ENCODE assay signal across 20 cellular contexts in the genomic region with DNA sequence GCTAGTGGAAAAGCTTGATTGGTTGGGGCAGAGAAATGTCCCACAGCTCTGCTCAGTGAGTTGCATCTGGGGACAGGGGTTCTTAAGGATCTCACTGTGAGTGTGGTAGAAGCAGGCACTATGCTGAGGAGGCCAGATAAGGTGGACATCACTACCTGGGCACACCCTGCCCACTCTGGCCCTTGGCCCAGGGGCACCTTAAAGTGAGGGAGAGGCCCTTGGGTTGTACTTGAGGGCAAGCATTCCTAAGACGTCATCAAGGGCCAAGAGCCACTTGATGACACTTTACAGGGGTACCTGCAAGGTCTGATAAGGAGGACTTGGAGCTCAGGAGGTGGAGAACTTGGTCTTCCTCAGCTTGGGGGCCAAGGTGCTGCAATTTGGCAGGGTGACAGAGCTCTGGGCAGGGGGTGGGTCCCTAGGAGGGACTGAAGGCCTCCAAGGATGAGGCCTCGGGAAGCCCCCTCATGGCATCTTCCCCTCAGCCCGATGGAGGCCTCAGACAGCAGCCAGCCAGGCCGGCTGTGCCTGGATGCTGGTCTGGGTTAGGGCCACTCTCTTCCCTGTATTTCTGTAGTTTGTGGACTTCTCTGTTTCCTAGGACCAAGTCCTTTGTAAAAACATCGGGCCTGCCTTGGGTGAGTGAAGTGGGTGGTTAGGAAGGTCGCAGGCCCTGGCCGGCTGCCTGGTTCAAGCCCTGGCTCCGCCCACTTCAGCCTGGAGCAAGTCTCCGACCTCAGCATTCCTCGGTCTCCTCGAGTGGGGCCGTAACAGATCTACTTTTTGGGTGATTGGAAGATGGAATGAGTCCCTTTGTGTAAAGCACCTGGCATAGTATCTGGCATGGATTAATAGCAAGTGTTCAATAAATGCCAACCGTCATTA. TPM values are rescaled to one million over a fixed set of nuclear protein-coding genes. Genes with fewer than 3 reads are reported as not detected.
A peak's percentile ranks its signal among the peaks of the same experiment; 100 is the strongest.
DNase-seq lines count a peak whose midpoint lies in the region; ATAC-seq and TF ChIP-seq lines count a peak whose summit lies in the region.
"Had no signal": no experiment of that assay in that cellular context is flagged by ENCODE, and none has a peak within 500 bp of the region (broad histone marks: within the 10 kb centered on the region; RNA-seq: fewer than 3 reads in every experiment).

No MANE protein-coding gene starts in this region.

- no peaks in the 10 kb centered on the region for H3K27me3 Mint-ChIP-seq in stimulated activated naive CD8-positive, alpha-beta T cell treated with anti-CD3 and anti-CD28 coated beads, Interleukin-15, Interleukin-2, amounts not matched to agents 100 ng/mL and 50 ng/mL, for 24 hours
- H3K27me3 Mint-ChIP-seq: activated naive CD8-positive, alpha-beta T cell treated with anti-CD3 and anti-CD28 coated beads for 36 hours; naive thymus-derived CD4-positive, alpha-beta T cell had no signal

- TF ChIP-seq POLR2A in body of pancreas (IDR thresholded peaks at IDR 0.05): no peak

- H3K36me3 ChIP-seq in body of pancreas (replicated peaks in 1 of 2; ENCODE audit: insufficient read depth in 1 of 2, low read depth in 2 of 2) (peaks cover 0 to 2% of the 10 kb centered on the region in 2 donors), lower lobe of right lung (peaks cover 42% of the 10 kb centered on the region)
- H3K36me3 ChIP-seq: MG63 had no signal

- peaks cover 40% of the 10 kb centered on the region for H3K4me1 Mint-ChIP-seq in stimulated activated naive CD8-positive, alpha-beta T cell treated with anti-CD3 and anti-CD28 coated beads, Interleukin-15, Interleukin-2, amounts not matched to agents 100 ng/mL and 50 ng/mL, for 24 hours (ENCODE audit: low read depth)

- 60 to 73% methylated on average over 2 to 13 of the region's 13 CpGs for WGBS in body of pancreas, 2 donors

- H3K36me3 Mint-ChIP-seq in stimulated activated naive CD8-positive, alpha-beta T cell treated with anti-CD3 and anti-CD28 coated beads, Interleukin-15, Interleukin-2, amounts not matched to agents 100 ng/mL and 50 ng/mL, for 24 hours (ENCODE audit: low read depth): peaks cover 64% of the 10 kb centered on the region

- no peaks in the 10 kb centered on the region for H3K4me1 ChIP-seq in body of pancreas
- H3K4me1 ChIP-seq in lower lobe of right lung: peaks cover 60% of the 10 kb centered on the region

- DNase-seq in stimulated activated naive CD8-positive, alpha-beta T cell treated with anti-CD3 and anti-CD28 coated beads, Interleukin-15, Interleukin-2, amounts not matched to agents 100 U/mL and 50 U/mL, for 24 hours: no peak
- DNase-seq in body of pancreas: no peak
- DNase-seq in lower lobe of right lung: peak; percentile 85
- DNase-seq in central memory CD4-positive, alpha-beta T cell: no peak
- DNase-seq in GF-D8 (lab: John Stamatoyannopoulos, UW): no peak
- DNase-seq in head of caudate nucleus: no peak
- DNase-seq in OCI-M1 (lab: John Stamatoyannopoulos, UW): no peak
- DNase-seq: activated CD4-positive, CD25-positive, alpha-beta regulatory T cell treated with anti-CD3 and anti-CD28 coated beads, Interleukin-2, amount 50 U/mL, for 72 hours; activated naive CD8-positive, alpha-beta T cell treated with anti-CD3 and anti-CD28 coated beads for 36 hours; activated T-cell treated with anti-CD3 and anti-CD28 coated beads for 4 hours; effector memory CD4-positive, alpha-beta T cell; foreskin fibroblast; HFFc6; naive thymus-derived CD4-positive, alpha-beta T cell; NCI-H345; SHP77 treated with DMSO at 0.1 percent for 48 hours; testis had no signal

- peak overlapping the region; percentile 31 for H3K27ac Mint-ChIP-seq in stimulated activated naive CD8-positive, alpha-beta T cell treated with anti-CD3 and anti-CD28 coated beads, Interleukin-15, Interleukin-2, amounts not matched to agents 100 ng/mL and 50 ng/mL, for 24 hours
- H3K27ac Mint-ChIP-seq: activated naive CD8-positive, alpha-beta T cell treated with anti-CD3 and anti-CD28 coated beads for 36 hours; HFFc6 had no signal

- H3K27ac ChIP-seq in body of pancreas (peak overlapping the region in 1 of 4 donors; percentile 15), lower lobe of right lung (peak overlapping the region; percentile 86)
- H3K27ac ChIP-seq: cardiac muscle cell, testis had no signal

- no peaks in the 10 kb centered on the region for H3K9me3 ChIP-seq in body of pancreas
- H3K9me3 ChIP-seq in lower lobe of right lung: no peaks in the 10 kb centered on the region
- H3K9me3 ChIP-seq: MG63, testis had no signal

- H3K4me3 Mint-ChIP-seq in stimulated activated naive CD8-positive, alpha-beta T cell treated with anti-CD3 and anti-CD28 coated beads, Interleukin-15, Interleukin-2, amounts not matched to agents 100 ng/mL and 50 ng/mL, for 24 hours: no peak overlapping the region
- H3K4me3 Mint-ChIP-seq: activated naive CD8-positive, alpha-beta T cell treated with anti-CD3 and anti-CD28 coated beads for 36 hours; HFFc6; naive thymus-derived CD4-positive, alpha-beta T cell had no signal

- TF ChIP-seq CTCF in body of pancreas (IDR thresholded peaks at IDR 0.05) (no peak), lower lobe of right lung (IDR thresholded peaks at IDR 0.05) (no peak)

- no peak for ATAC-seq in stimulated activated naive CD8-positive, alpha-beta T cell treated with anti-CD3 and anti-CD28 coated beads, Interleukin-15, Interleukin-2, amounts not matched to agents 100 U/mL and 50 U/mL, for 24 hours
- ATAC-seq in body of pancreas (peak; percentile 27), lower lobe of right lung (peak; percentile 87 to 90)
- ATAC-seq: naive thymus-derived CD4-positive, alpha-beta T cell had no signal

- H3K27me3 ChIP-seq in body of pancreas (no peaks in the 10 kb centered on the region), lower lobe of right lung (ENCODE audit: low read depth) (no peaks in the 10 kb centered on the region)
- H3K27me3 ChIP-seq: cardiac muscle cell, MG63, testis had no signal

- H3K4me3 ChIP-seq in body of pancreas (no peak overlapping the region), lower lobe of right lung (no peak overlapping the region)
- H3K4me3 ChIP-seq: cardiac muscle cell, MG63, testis had no signal

- intact Hi-C loops in body of pancreas (cut with DNase I): no loop called here
- intact Hi-C loops in lower lobe of right lung (cut with DNase I): no loop called here
- intact Hi-C loops in head of caudate nucleus (cut with DNase I): no loop called here

- H3K9me3 Mint-ChIP-seq in stimulated activated naive CD8-positive, alpha-beta T cell treated with anti-CD3 and anti-CD28 coated beads, Interleukin-15, Interleukin-2, amounts not matched to agents 100 ng/mL and 50 ng/mL, for 24 hours: peaks cover 17% of the 10 kb centered on the region
- H3K9me3 Mint-ChIP-seq: HFFc6 had no signal

RNA-seq across cellular contexts. Expression of a gene that starts 24.8 kb away (rescaled TPM):
- total RNA-seq in body of pancreas (under 1 TPM in 1 of 2 donors, not detected in 1; 0.26 TPM), lower lobe of right lung (3.4 TPM)
